ENCODE assay signal across 1 cellular context in genomic region chr2:65370387-65371093, GRCh38.
TF ChIP-seq lines count a peak whose summit lies in the region.

No MANE protein-coding gene starts in this region.

TF ChIP-seq in HEK293, 187 proteins besides CTCF, POLR2A, EP300 and RAD21 (continued from another document):
- TF ChIP-seq REST (tag by site-specific recombination; IDR thresholded peaks at IDR 0.05) (no peak), GLI2 (tag by site-specific recombination; IDR thresholded peaks at IDR 0.05; ENCODE audit: borderline replicate concordance, low read depth) (no peak), ZNF701 (tag by site-specific recombination; IDR thresholded peaks at IDR 0.05) (no peak), ZXDB (tag by site-specific recombination; IDR thresholded peaks at IDR 0.05) (no peak), KLF17 (tag by site-specific recombination; IDR thresholded peaks at IDR 0.05) (no peak), GLIS1 (tag by site-specific recombination; IDR thresholded peaks at IDR 0.05) (peak; percentile 71), ZNF658 (tag by site-specific recombination; IDR thresholded peaks at IDR 0.05) (no peak), ZNF558 (tag by site-specific recombination; IDR thresholded peaks at IDR 0.05) (no peak), PRDM1 (tag by site-specific recombination; IDR thresholded peaks at IDR 0.05) (no peak), ZNF629 (tag by site-specific recombination; IDR thresholded peaks at IDR 0.05) (no peak), ZNF121 (tag by site-specific recombination; IDR thresholded peaks at IDR 0.05) (no peak), ZNF391 (tag by site-specific recombination; IDR thresholded peaks at IDR 0.05; ENCODE audit: borderline replicate concordance, low read depth) (no peak), ZFP41 (tag by site-specific recombination; IDR thresholded peaks at IDR 0.05; ENCODE audit: borderline replicate concordance) (no peak), PRDM10 (tag by site-specific recombination; IDR thresholded peaks at IDR 0.05) (peak; percentile 76), ZNF280C (tag by site-specific recombination; IDR thresholded peaks at IDR 0.05) (no peak), SCRT1 (tag by site-specific recombination; IDR thresholded peaks at IDR 0.05; ENCODE audit: borderline replicate concordance) (no peak), ZNF777 (tag by site-specific recombination; IDR thresholded peaks at IDR 0.05; ENCODE audit: borderline replicate concordance) (no peak), ZBTB44 (tag by site-specific recombination; IDR thresholded peaks at IDR 0.05) (peak; percentile 79), ZBTB17 (tag by site-specific recombination; IDR thresholded peaks at IDR 0.05) (0 out of 2 replicates have a peak, but pooled peaks have one; percentile 30), WT1 (tag by site-specific recombination; IDR thresholded peaks at IDR 0.05) (no peak), KLF16 (tag by site-specific recombination; IDR thresholded peaks at IDR 0.05) (no peak), ZNF747 (tag by site-specific recombination; IDR thresholded peaks at IDR 0.05) (no peak), ZNF792 (tag by site-specific recombination; IDR thresholded peaks at IDR 0.05) (no peak), SCRT2 (tag by site-specific recombination; IDR thresholded peaks at IDR 0.05) (peak; percentile 40; the same call in 1 of the 2 replicates), ZNF692 (tag by site-specific recombination; IDR thresholded peaks at IDR 0.05) (no peak), KLF1 (tag by site-specific recombination; IDR thresholded peaks at IDR 0.05) (no peak), ZNF26 (tag by site-specific recombination; IDR thresholded peaks at IDR 0.05) (no peak), BCL11A (tag by site-specific recombination; IDR thresholded peaks at IDR 0.05; ENCODE audit: low read depth) (no peak), ZNF362 (tag by site-specific recombination; IDR thresholded peaks at IDR 0.05) (no peak), PATZ1 (tag by site-specific recombination; IDR thresholded peaks at IDR 0.05) (0 out of 2 replicates have a peak, but pooled peaks have one; percentile 33), BCL6B (tag by site-specific recombination; IDR thresholded peaks at IDR 0.05) (no peak), MYNN (tag by site-specific recombination; IDR thresholded peaks at IDR 0.05; ENCODE audit: borderline replicate concordance) (no peak), OSR2 (tag by site-specific recombination; IDR thresholded peaks at IDR 0.05) (0 out of 2 replicates have a peak, but pooled peaks have one; percentile 25), ZNF521 (tag by site-specific recombination; IDR thresholded peaks at IDR 0.05) (no peak)
